Comparison of ENCODE assay signal across 14 cellular contexts in the genomic region with DNA sequence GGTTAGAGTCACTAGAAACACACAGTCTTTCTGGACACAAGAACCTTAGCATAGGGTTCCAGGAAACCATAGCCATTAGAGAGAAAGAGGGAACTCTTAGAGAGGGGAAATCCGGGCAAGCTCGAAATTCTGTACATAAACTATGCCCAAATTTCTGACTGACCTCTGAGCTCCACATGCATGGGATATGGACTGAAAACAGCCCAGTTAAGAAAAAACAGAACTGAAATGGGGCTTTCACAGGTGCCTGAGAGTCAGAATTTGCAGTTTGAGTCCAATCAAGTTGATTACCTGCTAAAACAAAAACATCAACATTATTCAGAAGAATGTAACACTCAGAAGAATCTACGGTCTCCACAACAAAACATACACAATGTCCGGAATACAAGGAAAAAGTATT. TPM values are rescaled to one million over a fixed set of nuclear protein-coding genes. Genes with fewer than 3 reads are reported as not detected.
DNase-seq lines count a peak whose midpoint lies in the region; ATAC-seq and TF ChIP-seq lines count a peak whose summit lies in the region.
"Had no signal": no experiment of that assay in that cellular context is flagged by ENCODE, and none has a peak within 500 bp of the region (broad histone marks: within the 10 kb centered on the region; RNA-seq: fewer than 3 reads in every experiment).

No MANE protein-coding gene starts in this region.

- ATAC-seq in GM18861 (IDR thresholded peaks at IDR 0.05; ENCODE audit: unreplicated experiment) (peak; percentile 3), GM21423 (IDR thresholded peaks at IDR 0.05; ENCODE audit: unreplicated experiment) (peak; percentile 20), HG02884 (IDR thresholded peaks at IDR 0.05; ENCODE audit: unreplicated experiment) (peak; percentile 27), HG03460 (IDR thresholded peaks at IDR 0.05; ENCODE audit: unreplicated experiment) (peak; percentile 18), body of pancreas (no peak)
- ATAC-seq in stimulated activated effector memory CD8-positive, alpha-beta T cell treated with anti-CD3 and anti-CD28 coated beads, Interleukin-12 subunit alpha, Interleukin-12 subunit beta, amount 100 ng/mL, for 72 hours: no peak
- ATAC-seq: natural killer cell had no signal

- TF ChIP-seq CTCF in body of pancreas (IDR thresholded peaks at IDR 0.05): no peak

- no peaks in the 10 kb centered on the region for H3K36me3 Mint-ChIP-seq in stimulated activated effector memory CD8-positive, alpha-beta T cell treated with anti-CD3 and anti-CD28 coated beads, Interleukin-12 subunit alpha, Interleukin-12 subunit beta, amount 100 ng/mL, for 72 hours
- H3K36me3 Mint-ChIP-seq: activated naive CD4-positive, alpha-beta T cell treated with anti-CD3 and anti-CD28 coated beads, Interleukin-2, amount 10 ng/mL, durations not matched to agents 7 days and 5 days; natural killer cell had no signal

- H3K4me1 ChIP-seq in body of pancreas: no peaks in the 10 kb centered on the region
- H3K4me1 ChIP-seq: breast epithelium had no signal

- no peak overlapping the region for H3K27ac ChIP-seq in body of pancreas
- H3K27ac ChIP-seq: breast epithelium had no signal

- no peaks in the 10 kb centered on the region for H3K9me3 Mint-ChIP-seq in stimulated activated effector memory CD8-positive, alpha-beta T cell treated with anti-CD3 and anti-CD28 coated beads, Interleukin-12 subunit alpha, Interleukin-12 subunit beta, amount 100 ng/mL, for 72 hours
- H3K9me3 Mint-ChIP-seq: activated naive CD4-positive, alpha-beta T cell treated with anti-CD3 and anti-CD28 coated beads, Interleukin-2, amount 10 ng/mL, durations not matched to agents 7 days and 5 days; natural killer cell had no signal

- H3K4me1 Mint-ChIP-seq in stimulated activated effector memory CD8-positive, alpha-beta T cell treated with anti-CD3 and anti-CD28 coated beads, Interleukin-12 subunit alpha, Interleukin-12 subunit beta, amount 100 ng/mL, for 72 hours: no peaks in the 10 kb centered on the region
- H3K4me1 Mint-ChIP-seq: activated naive CD4-positive, alpha-beta T cell treated with anti-CD3 and anti-CD28 coated beads, Interleukin-2, amount 10 ng/mL, durations not matched to agents 7 days and 5 days; natural killer cell had no signal

- no peak overlapping the region for H3K4me3 ChIP-seq in body of pancreas
- H3K4me3 ChIP-seq: breast epithelium had no signal

- TF ChIP-seq POLR2A in body of pancreas (IDR thresholded peaks at IDR 0.05): no peak

- H3K9me3 ChIP-seq in body of pancreas: no peaks in the 10 kb centered on the region
- H3K9me3 ChIP-seq: breast epithelium, SK-N-SH had no signal

- no peak overlapping the region for H3K27ac Mint-ChIP-seq in stimulated activated effector memory CD8-positive, alpha-beta T cell treated with anti-CD3 and anti-CD28 coated beads, Interleukin-12 subunit alpha, Interleukin-12 subunit beta, amount 100 ng/mL, for 72 hours
- H3K27ac Mint-ChIP-seq: activated naive CD4-positive, alpha-beta T cell treated with anti-CD3 and anti-CD28 coated beads, Interleukin-2, amount 10 ng/mL, durations not matched to agents 7 days and 5 days; natural killer cell had no signal

- no peaks in the 10 kb centered on the region for H3K27me3 ChIP-seq in body of pancreas
- H3K27me3 ChIP-seq: breast epithelium had no signal

- DNase-seq in NCI-H2081 treated with DMSO at 0.1 percent for 48 hours (lab: John Stamatoyannopoulos, UW): no peak
- no peak for DNase-seq in body of pancreas
- no peak for DNase-seq in KG1 (lab: John Stamatoyannopoulos, UW)
- no peak for DNase-seq in stimulated activated effector memory CD8-positive, alpha-beta T cell treated with anti-CD3 and anti-CD28 coated beads, Interleukin-12 subunit alpha, Interleukin-12 subunit beta, amount 100 ng/mL, for 72 hours (ENCODE audit: low spot score in 2 of 2)
- DNase-seq: activated naive CD4-positive, alpha-beta T cell treated with anti-CD3 and anti-CD28 coated beads, Interleukin-2, amount 10 ng/mL, durations not matched to agents 7 days and 5 days; effector CD4-positive, alpha-beta T cell; natural killer cell; NCI-H1105; SK-N-SH had no signal

- H3K4me3 Mint-ChIP-seq in stimulated activated effector memory CD8-positive, alpha-beta T cell treated with anti-CD3 and anti-CD28 coated beads, Interleukin-12 subunit alpha, Interleukin-12 subunit beta, amount 100 ng/mL, for 72 hours: no peak overlapping the region
- H3K4me3 Mint-ChIP-seq: activated naive CD4-positive, alpha-beta T cell treated with anti-CD3 and anti-CD28 coated beads, Interleukin-2, amount 10 ng/mL, durations not matched to agents 7 days and 5 days; natural killer cell had no signal

- H3K36me3 ChIP-seq in body of pancreas (replicated peaks in 1 of 2; ENCODE audit: insufficient read depth in 1 of 2, low read depth in 2 of 2): no peaks in the 10 kb centered on the region
- H3K36me3 ChIP-seq: breast epithelium had no signal

- WGBS in body of pancreas, 2 donors: 77 to 81% methylated on average over 4 of the region's 4 CpGs

- intact Hi-C loops in body of pancreas (cut with DNase I): no loop called here

RNA-seq across cellular contexts. Expression of a gene that starts 13.1 kb away (rescaled TPM):
- under 1 TPM; 0.33 to 0.78 TPM for total RNA-seq in body of pancreas
- total RNA-seq: natural killer cell had no signal

Comparison
In these comparisons a context has a peak if more than half of its experiments do, and no peak if none do; other contexts are left out.
1. ATAC-seq: peak in GM18861 (single experiment), GM21423 (single experiment), HG02884 (single experiment) and HG03460 (single experiment); none in body of pancreas (single experiment) and stimulated activated effector memory CD8-positive, alpha-beta T cell treated with anti-CD3 and anti-CD28 coated beads, Interleukin-12 subunit alpha, Interleukin-12 subunit beta, amount 100 ng/mL, for 72 hours (single experiment).